8 cellular contexts compared by ENCODE assay signal in genomic region chr10:124688889-124689670, GRCh38. TPM values are rescaled to one million over a fixed set of nuclear protein-coding genes. Genes with fewer than 3 reads are reported as not detected.
DNase-seq lines count a peak whose midpoint lies in the region; ATAC-seq and TF ChIP-seq lines count a peak whose summit lies in the region.

No MANE protein-coding gene starts in this region.

- H3K36me3 Mint-ChIP-seq in HFFc6 (ENCODE audit: low read depth): 0 out of 2 replicates have a peak, but pooled peaks cover 7% of the 10 kb centered on the region

- H3K27me3 ChIP-seq in psoas muscle (ENCODE audit: insufficient read depth in 3 of 3, low read length in 2 of 3): no peaks in the 10 kb centered on the region

- 47 to 84% (median 68%) methylated on average over 12 of the region's 12 CpGs for WGBS in psoas muscle, 3 donors

- DNase-seq in activated effector memory CD4-positive, alpha-beta T cell treated with Interleukin-2 at 50 U/mL for 16 hours: peak; percentile 43
- DNase-seq in psoas muscle (peak in 1 of 2 donors; percentile 77), dedifferentiated amniotic fluid mesenchymal stem cell (ENCODE audit: extremely low spot score) (no peak), HFFc6 (no peak), NCI-H2171 treated with DMSO at 0.1 percent for 48 hours (lab: John Stamatoyannopoulos, UW) (no peak), NCI-H345 (lab: John Stamatoyannopoulos, UW) (no peak)

- no peaks in the 10 kb centered on the region for H3K4me1 Mint-ChIP-seq in HFFc6 (ENCODE audit: low read depth)

- H3K4me3 ChIP-seq in psoas muscle: no peak overlapping the region

- peak overlapping the region; percentile 70 for H3K27ac ChIP-seq in psoas muscle

- no peak for TF ChIP-seq CTCF in psoas muscle (IDR thresholded peaks at IDR 0.05)
- TF ChIP-seq CTCF in HFFc6 (IDR thresholded peaks at IDR 0.05): no peak

- ATAC-seq in GM19452 (IDR thresholded peaks at IDR 0.05; ENCODE audit: unreplicated experiment) (peak; percentile 98), HG03196 (IDR thresholded peaks at IDR 0.05; ENCODE audit: unreplicated experiment) (peak; percentile 92), psoas muscle (peak in 3 of 4 donors; percentile 49 to 70 (median 55))

- no peaks in the 10 kb centered on the region for H3K9me3 ChIP-seq in psoas muscle

- H3K4me1 ChIP-seq in psoas muscle: peaks cover 79% of the 10 kb centered on the region

- H3K27ac Mint-ChIP-seq in HFFc6: no peak overlapping the region

- H3K36me3 ChIP-seq in psoas muscle (ENCODE audit: insufficient read depth in 1 of 2, low read depth in 1 of 2): no peaks in the 10 kb centered on the region

- no peaks in the 10 kb centered on the region for H3K27me3 Mint-ChIP-seq in HFFc6 (ENCODE audit: insufficient read depth)

- intact Hi-C loops in psoas muscle (cut with DNase I): loop anchor here (5.0 to 10.0 kb wide), 2 partner anchors 46 to 53 kb away; partner anchors contain the start of gene FAM53B (in 1 of the 2)

- H3K9me3 Mint-ChIP-seq in HFFc6: no peaks in the 10 kb centered on the region

- no peak overlapping the region for H3K4me3 Mint-ChIP-seq in HFFc6

RNA-seq across cellular contexts. Expression of gene FAM53B, which starts 55.1 kb away (rescaled TPM):
- 100 to 1,000 TPM in 1 of 4 donors, 10 to 100 TPM in 3; 31.0 to 142 (median 43.1) TPM for total RNA-seq in psoas muscle
- 100 to 1,000 TPM in 1 of 3 donors, 10 to 100 TPM in 2; 34.9 to 178 (median 55.8) TPM for polyA plus RNA-seq in psoas muscle
- total RNA-seq in HFFc6 (2021; fragmentation: NEBNext Ultra II Directional; extraction: Animal tissue kit (Norgen Biotek cat#: 25700)): 10 to 100 TPM in 5 of 6 experiments, 1 to 10 TPM in 1; 9.3 to 10.6 (median 10.4) TPM
